1 cellular context compared by ENCODE assay signal in the genomic region with DNA sequence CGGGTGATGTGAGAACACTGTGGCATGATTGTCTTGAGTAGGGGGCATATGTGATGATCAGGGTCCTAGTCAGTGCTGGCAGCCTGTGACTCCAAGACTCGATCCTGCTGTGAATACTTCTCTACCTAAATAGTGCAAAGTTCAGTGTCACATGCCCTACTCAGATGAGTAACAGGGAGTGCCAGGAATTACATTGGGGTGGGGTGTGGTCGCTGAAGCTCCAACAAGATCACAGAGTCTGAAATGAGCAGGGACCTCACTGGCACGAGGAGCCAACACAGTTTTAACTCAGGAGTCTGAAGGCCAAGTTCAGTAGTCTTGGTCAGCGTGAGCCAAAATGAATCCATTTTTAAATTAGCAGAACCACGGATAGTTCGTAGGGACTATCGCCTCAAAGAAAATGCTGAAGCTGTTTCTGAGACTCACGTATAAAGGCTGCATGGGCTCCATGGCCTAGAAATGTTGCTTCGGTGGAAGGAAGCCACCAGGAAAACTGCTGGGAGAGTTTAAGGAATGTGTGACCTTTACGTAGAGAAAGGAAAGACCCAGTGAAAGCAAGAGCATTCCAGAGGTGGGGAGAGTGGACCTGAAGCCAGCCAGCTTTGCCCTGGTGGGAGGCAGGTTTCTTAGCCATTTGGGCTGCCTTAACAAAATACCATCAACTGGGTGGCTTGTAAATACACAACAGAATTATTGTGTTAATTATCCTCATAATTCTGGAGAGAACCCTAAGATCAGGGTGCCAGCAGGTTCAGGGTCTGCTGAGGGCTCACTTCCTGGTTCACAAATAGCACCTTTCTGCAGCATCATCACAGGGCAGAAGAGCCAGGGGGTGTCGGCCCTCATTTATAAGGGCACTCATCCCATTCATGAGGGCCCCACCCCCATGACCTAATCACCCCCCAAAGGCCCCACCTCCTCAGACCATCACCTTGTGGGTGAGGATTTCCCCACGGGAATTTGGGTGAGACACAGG.
TF ChIP-seq lines count a peak whose summit lies in the region.

No MANE protein-coding gene starts in this region.

TF ChIP-seq in IMR-90, 13 proteins besides CTCF, POLR2A, EP300 and RAD21:
- no peak for TF ChIP-seq SMC3 (IDR thresholded peaks at IDR 0.05; ENCODE audit: low read depth, low read length)
- TF ChIP-seq, protein P1, sequence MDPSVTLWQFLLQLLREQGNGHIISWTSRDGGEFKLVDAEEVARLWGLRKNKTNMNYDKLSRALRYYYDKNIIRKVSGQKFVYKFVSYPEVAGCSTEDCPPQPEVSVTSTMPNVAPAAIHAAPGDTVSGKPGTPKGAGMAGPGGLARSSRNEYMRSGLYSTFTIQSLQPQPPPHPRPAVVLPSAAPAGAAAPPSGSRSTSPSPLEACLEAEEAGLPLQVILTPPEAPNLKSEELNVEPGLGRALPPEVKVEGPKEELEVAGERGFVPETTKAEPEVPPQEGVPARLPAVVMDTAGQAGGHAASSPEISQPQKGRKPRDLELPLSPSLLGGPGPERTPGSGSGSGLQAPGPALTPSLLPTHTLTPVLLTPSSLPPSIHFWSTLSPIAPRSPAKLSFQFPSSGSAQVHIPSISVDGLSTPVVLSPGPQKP (IDR thresholded peaks at IDR 0.05; ENCODE audit: borderline replicate concordance, low read depth, low read length), result no peak
- no peak for TF ChIP-seq NFE2L2 (IDR thresholded peaks at IDR 0.05; ENCODE audit: low read depth, low read length)
- no peak for TF ChIP-seq CHD1 (IDR thresholded peaks at IDR 0.05; ENCODE audit: low read depth, low read length)
